Comparison of ENCODE assay signal across 9 cellular contexts in the genomic region with DNA sequence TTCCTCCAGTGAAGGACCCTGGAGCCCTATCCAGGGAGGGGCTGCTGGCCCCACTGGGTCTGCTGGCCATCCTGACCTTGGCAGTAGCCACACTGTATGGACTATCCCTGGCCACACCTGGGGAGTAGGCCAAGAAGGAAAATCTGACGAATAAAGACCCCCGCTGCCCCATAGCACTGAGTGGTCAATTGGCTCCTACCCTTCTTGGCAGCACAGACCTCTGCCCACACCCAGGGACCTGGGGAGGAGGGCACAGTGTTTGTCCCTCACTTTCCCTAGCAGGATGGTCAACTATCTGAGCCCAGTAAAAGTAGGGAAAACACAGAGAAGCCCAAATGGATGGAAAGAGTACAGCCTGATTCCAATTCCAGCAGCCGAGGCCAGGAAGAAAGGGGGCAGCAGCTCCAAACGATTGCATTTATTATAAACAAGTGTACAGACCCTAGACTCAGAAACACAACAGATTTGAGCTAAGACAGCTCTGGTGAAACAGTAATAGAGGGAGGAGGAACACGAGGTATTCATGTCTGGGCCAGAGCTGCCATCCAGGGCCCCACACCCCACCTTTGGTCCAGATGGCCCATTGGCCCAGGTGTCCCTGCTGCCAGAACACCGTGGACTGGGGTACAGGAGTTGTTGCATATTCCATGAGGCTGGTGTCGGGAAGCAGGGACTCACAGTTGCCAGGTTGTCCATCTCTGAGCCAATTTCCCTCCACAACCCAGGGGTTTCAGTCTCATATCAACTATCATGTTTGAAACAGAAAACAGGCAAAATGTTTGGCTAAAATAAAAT. TPM values are rescaled to one million over a fixed set of nuclear protein-coding genes. Genes with fewer than 3 reads are reported as not detected.
DNase-seq lines count a peak whose midpoint lies in the region; ATAC-seq and TF ChIP-seq lines count a peak whose summit lies in the region.
"Had no signal": no experiment of that assay in that cellular context is flagged by ENCODE, and none has a peak within 500 bp of the region (broad histone marks: within the 10 kb centered on the region; RNA-seq: fewer than 3 reads in every experiment).

No MANE protein-coding gene starts in this region.

- WGBS in body of pancreas, 2 donors, result 53 to 63% methylated on average over 7 of the region's 7 CpGs
- 72 to 75% methylated on average over 7 of the region's 7 CpGs for WGBS in upper lobe of left lung, 2 donors

- TF ChIP-seq POLR2A in body of pancreas (IDR thresholded peaks at IDR 0.05) (no peak), upper lobe of left lung (IDR thresholded peaks at IDR 0.05) (no peak)

- no peak for TF ChIP-seq EP300 in upper lobe of left lung (IDR thresholded peaks at IDR 0.05)

- H3K36me3 ChIP-seq in cardiac muscle cell, result no peaks in the 10 kb centered on the region
- H3K36me3 ChIP-seq in body of pancreas (replicated peaks in 1 of 2; ENCODE audit: insufficient read depth in 1 of 2, low read depth in 2 of 2), result peaks cover 0 to 2% of the 10 kb centered on the region in 2 donors
- H3K36me3 ChIP-seq in mucosa of rectum (ENCODE audit: control insufficient read depth in 2 of 2, insufficient read depth in 2 of 2, low read length in 2 of 2), result peaks cover 22 to 38% of the 10 kb centered on the region in 2 donors
- H3K36me3 ChIP-seq in upper lobe of left lung, result peaks cover 0 to 48% (median 31%) of the 10 kb centered on the region in 4 donors

- H3K4me3 ChIP-seq in cardiac muscle cell, result no peak overlapping the region
- no peak overlapping the region for H3K4me3 ChIP-seq in body of pancreas
- H3K4me3 ChIP-seq in mucosa of rectum (ENCODE audit: low read length in 2 of 2), result peak overlapping the region; percentile 84 to 86
- H3K4me3 ChIP-seq in upper lobe of left lung, result peak overlapping the region in 3 of 4 donors; percentile 48 to 60 (median 55)

- H3K9me3 ChIP-seq in cardiac muscle cell (ENCODE audit: low read depth), result no peaks in the 10 kb centered on the region
- H3K9me3 ChIP-seq in body of pancreas, result no peaks in the 10 kb centered on the region
- H3K9me3 ChIP-seq in mucosa of rectum (ENCODE audit: control insufficient read depth in 2 of 2, low read length in 2 of 2), result no peaks in the 10 kb centered on the region
- H3K9me3 ChIP-seq in upper lobe of left lung, result no peaks in the 10 kb centered on the region

- no peak for TF ChIP-seq CTCF in cardiac muscle cell (IDR thresholded peaks at IDR 0.05; ENCODE audit: low read depth, low read length)
- TF ChIP-seq CTCF in body of pancreas (IDR thresholded peaks at IDR 0.05), result no peak
- no peak for TF ChIP-seq CTCF in upper lobe of left lung (IDR thresholded peaks at IDR 0.05)

- H3K9ac ChIP-seq in mucosa of rectum (ENCODE audit: low read depth in 1 of 2, low read length in 2 of 2), result peak overlapping the region; percentile 91 to 92

- ATAC-seq in body of pancreas, result no peak
- ATAC-seq in upper lobe of left lung (ENCODE audit: low FRiP score in 2 of 2), result no peak

- peak overlapping the region; percentile 93 for H3K27ac ChIP-seq in cardiac muscle cell
- H3K27ac ChIP-seq in body of pancreas, result peak overlapping the region; percentile 98 to 100 (median 99)
- peak overlapping the region; percentile 100 for H3K27ac ChIP-seq in mucosa of rectum (ENCODE audit: low read depth in 2 of 2, low read length in 2 of 2)
- peak overlapping the region; percentile 97 to 100 (median 98) for H3K27ac ChIP-seq in upper lobe of left lung

- intact Hi-C loops in cardiac septum (cut with DNase I) (no loop called here), body of pancreas (cut with DNase I) (no loop called here)

- no peak for DNase-seq in cardiac muscle cell (ENCODE audit: low read depth in 1 of 2, low spot score in 1 of 2)
- no peak for DNase-seq in cardiac septum (ENCODE audit: low spot score)
- DNase-seq in body of pancreas, result no peak
- no peak for DNase-seq in upper lobe of left lung
- DNase-seq in DMS53 treated with DMSO at 0.1 percent for 48 hours (lab: John Stamatoyannopoulos, UW; ENCODE audit: unreplicated experiment), result no peak
- no peak for DNase-seq in SHP77 (lab: John Stamatoyannopoulos, UW)
- no peak for DNase-seq in central memory CD4-positive, alpha-beta T cell
- DNase-seq: NCI-H226 had no signal

- H3K27me3 ChIP-seq in cardiac muscle cell, result no peaks in the 10 kb centered on the region
- no peaks in the 10 kb centered on the region for H3K27me3 ChIP-seq in body of pancreas
- no peaks in the 10 kb centered on the region for H3K27me3 ChIP-seq in mucosa of rectum (ENCODE audit: control insufficient read depth in 2 of 2, insufficient read depth in 2 of 2, low read length in 2 of 2)
- H3K27me3 ChIP-seq in upper lobe of left lung, result no peaks in the 10 kb centered on the region

- H3K4me1 ChIP-seq in cardiac muscle cell (ENCODE audit: low read depth), result peaks cover 15% of the 10 kb centered on the region
- peaks cover 69% of the 10 kb centered on the region for H3K4me1 ChIP-seq in body of pancreas
- peaks cover 53 to 55% of the 10 kb centered on the region in 2 donors for H3K4me1 ChIP-seq in mucosa of rectum (ENCODE audit: control insufficient read depth in 2 of 2, insufficient read depth in 2 of 2, low read length in 2 of 2)
- peaks cover 64 to 76% (median 67%) of the 10 kb centered on the region in 4 donors for H3K4me1 ChIP-seq in upper lobe of left lung

RNA-seq across cellular contexts. Expression of gene ATRIP, which starts 21.1 kb away (rescaled TPM):
- total RNA-seq in cardiac muscle cell (8.7 and 9.4 TPM in 2 replicates), cardiac septum (4.1 TPM), body of pancreas (1 to 10 TPM; 2.6 to 4.3 TPM), upper lobe of left lung (10 to 100 TPM in 1 of 6 donors, 1 to 10 TPM in 5; 5.1 to 10.5 (median 6.5) TPM)
- polyA plus RNA-seq in cardiac muscle cell, result 6.4 and 11.2 TPM in 2 replicates

RNA-seq across cellular contexts. Expression of gene TMA7, which starts 27.6 kb away (rescaled TPM):
- total RNA-seq in cardiac muscle cell (172 and 395 TPM in 2 replicates), cardiac septum (192 TPM), body of pancreas (100 to 1,000 TPM; 113 to 156 TPM), upper lobe of left lung (100 to 1,000 TPM; 115 to 282 (median 163) TPM)
- 517 and 609 TPM in 2 replicates for polyA plus RNA-seq in cardiac muscle cell

RNA-seq across cellular contexts. Expression of gene CCDC51, which starts 27.8 kb away (rescaled TPM):
- total RNA-seq in cardiac muscle cell (18.6 and 20.2 TPM in 2 replicates), cardiac septum (8.9 TPM), body of pancreas (1 to 10 TPM in 1 of 2 donors, under 1 TPM in 1; 0.33 to 2.6 TPM), upper lobe of left lung (10 to 100 TPM in 5 of 6 donors, 1 to 10 TPM in 1; 6.3 to 18.2 (median 13.2) TPM)
- polyA plus RNA-seq in cardiac muscle cell, result 29.3 and 31.4 TPM in 2 replicates

RNA-seq across cellular contexts. Expression of gene SHISA5, which starts 36.3 kb away (rescaled TPM):
- total RNA-seq in cardiac muscle cell, result 68.0 and 86.0 TPM in 2 replicates
- 92.3 and 147 TPM in 2 replicates for polyA plus RNA-seq in cardiac muscle cell
- 47.8 TPM for total RNA-seq in cardiac septum
- total RNA-seq in body of pancreas, result 10 to 100 TPM; 46.5 to 48.5 TPM
- 100 to 1,000 TPM in 4 of 6 donors, 10 to 100 TPM in 2; 67.1 to 228 (median 148) TPM for total RNA-seq in upper lobe of left lung

RNA-seq across cellular contexts. Expression of gene PLXNB1, which starts 37.8 kb away (rescaled TPM):
- 38.5 and 47.1 TPM in 2 replicates for total RNA-seq in cardiac muscle cell
- polyA plus RNA-seq in cardiac muscle cell, result 23.9 and 28.3 TPM in 2 replicates
- total RNA-seq in cardiac septum, result 43.4 TPM
- total RNA-seq in body of pancreas, result 100 to 1,000 TPM; 118 to 311 TPM
- total RNA-seq in upper lobe of left lung, result 100 to 1,000 TPM in 4 of 6 donors, 10 to 100 TPM in 2; 91.2 to 588 (median 123) TPM

Comparison
In these comparisons a context has a peak if more than half of its experiments do, and no peak if none do; other contexts are left out.
1. H3K4me3 ChIP-seq: peak in mucosa of rectum (2 of 2) and upper lobe of left lung (3 of 4); none in cardiac muscle cell (single experiment) and body of pancreas (0 of 2).
2. Peak in every context shown above with its lines, with median percentiles within 50 percentile points of each other: H3K27ac ChIP-seq.